In the genomic region with DNA sequence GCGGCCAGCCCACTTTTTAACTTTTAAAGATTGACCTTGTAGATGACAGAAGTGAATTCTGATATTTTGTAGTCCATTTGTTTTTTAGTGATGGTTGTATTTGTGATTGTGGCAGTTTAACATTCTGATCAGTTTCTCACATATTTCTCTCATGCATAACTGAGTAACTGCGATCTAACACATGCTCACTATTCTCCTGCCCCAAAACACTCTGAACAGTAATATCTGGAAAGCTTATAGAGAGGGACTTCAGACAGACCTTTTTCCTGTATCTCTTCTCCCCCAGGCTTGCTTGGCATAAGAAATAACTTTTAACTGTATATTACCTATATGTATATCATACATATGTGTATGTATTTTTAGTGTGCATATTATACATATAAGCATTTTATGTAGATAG, we compare ENCODE assay signal across 28 cellular contexts. TPM values are rescaled to one million over a fixed set of nuclear protein-coding genes. Genes with fewer than 3 reads are reported as not detected.
DNase-seq lines count a peak whose midpoint lies in the region; ATAC-seq, FAIRE-seq and TF ChIP-seq lines count a peak whose summit lies in the region.
"Had no signal": no experiment of that assay in that cellular context is flagged by ENCODE, and none has a peak within 500 bp of the region (broad histone marks: within the 10 kb centered on the region; RNA-seq: fewer than 3 reads in every experiment).

No MANE protein-coding gene starts in this region.

- H3K36me3 ChIP-seq in OCI-LY3 (replicated peaks; ENCODE audit: low read depth, low read length) (peaks cover 21% of the 10 kb centered on the region), GM12878 (ENCODE audit: control insufficient read depth in 2 of 2, insufficient read depth in 2 of 2, low read length in 1 of 2) (peaks cover 7% of the 10 kb centered on the region in 2 experiments), prostate gland (no peaks in the 10 kb centered on the region)
- H3K36me3 ChIP-seq: HAP-1, SJSA1 had no signal

- H3K27me3 ChIP-seq in OCI-LY3 (ENCODE audit: low read depth, low read length) (no peaks in the 10 kb centered on the region), GM12878 (replicated peaks in 1 of 2; ENCODE audit: control insufficient read depth in 2 of 2, insufficient read depth in 2 of 2, low read length in 1 of 2) (no peaks in the 10 kb centered on the region), prostate gland (replicated peaks; ENCODE audit: insufficient read depth) (no peaks in the 10 kb centered on the region)
- H3K27me3 ChIP-seq: SJSA1 had no signal

- H3K9me3 ChIP-seq in OCI-LY3 (ENCODE audit: insufficient read depth, low read length), result no peaks in the 10 kb centered on the region
- no peaks in the 10 kb centered on the region for H3K9me3 ChIP-seq in GM12878 (replicated peaks; ENCODE audit: control insufficient read depth, insufficient read depth, low read length)
- H3K9me3 ChIP-seq in prostate gland, result no peaks in the 10 kb centered on the region
- H3K9me3 ChIP-seq: Caco-2, HAP-1, SJSA1 had no signal

- FAIRE-seq in GM12878 (lab: Jason Lieb, UNC), result no peak

- WGBS in GM12878 (ENCODE audit: insufficient coverage, insufficient replicate concordance, low lambda C conversion rate, missing lambda C conversion rate), result 16% methylated on average over 2 of the region's 2 CpGs
- 97% methylated on average over 2 of the region's 2 CpGs for WGBS in prostate gland

- intact Hi-C loops in GM12878 (cut with micrococcal nuclease; ENCODE audit: unreplicated experiment), result no loop called here
- intact Hi-C loops in prostate gland (cut with DNase I), result no loop called here

- SMC1A ChIA-PET in GM12878 (lab: Charles Lee; ENCODE audit: uncharacterized antibody, unreplicated experiment), result interaction anchor here (0.6 to 3.5 kb wide), 9 partner anchors 9 to 244 kb away, joined by 3 to 25 read pairs (median 5); no protein-coding TSS in a partner anchor

- H4K20me1 ChIP-seq in OCI-LY3 (ENCODE audit: insufficient read depth, low read length), result no peaks in the 10 kb centered on the region
- H4K20me1 ChIP-seq in GM12878 (ENCODE audit: control insufficient read depth, insufficient read depth), result no peaks in the 10 kb centered on the region

- peaks cover 28% of the 10 kb centered on the region for H3K79me2 ChIP-seq in OCI-LY3 (ENCODE audit: low read length)
- H3K79me2 ChIP-seq in GM12878 (ENCODE audit: control insufficient read depth, insufficient read depth, low read length), result no peaks in the 10 kb centered on the region

- no peak for TF ChIP-seq RAD21 in GM12878 (IDR thresholded peaks at IDR 0.05; ENCODE audit: insufficient read depth, low read depth, low read length)

- H2AFZ ChIP-seq in OCI-LY3 (ENCODE audit: low read depth, low read length) (no peak overlapping the region), GM12878 (ENCODE audit: control insufficient read depth, low read depth, low read length) (no peak overlapping the region)

- H3K4me1 ChIP-seq in OCI-LY3 (ENCODE audit: low read length), result peaks cover 76% of the 10 kb centered on the region
- peaks cover 18% of the 10 kb centered on the region for H3K4me1 ChIP-seq in GM12878 (ENCODE audit: control insufficient read depth, insufficient read depth, low read length)
- H3K4me1 ChIP-seq in prostate gland (replicated peaks), result no peaks in the 10 kb centered on the region
- H3K4me1 ChIP-seq: Caco-2, HAP-1, SJSA1 had no signal

- BruUV-seq in GM12878 (replicated peaks; lab: Mats Ljungman, UMichigan), result no TSS peak

- H3K4me2 ChIP-seq in OCI-LY3 (ENCODE audit: low read length) (peak overlapping the region; percentile 72), GM12878 (ENCODE audit: control insufficient read depth, insufficient read depth) (no peak overlapping the region)
- H3K4me2 ChIP-seq: KMS-11 had no signal

- POLR2A ChIA-PET in GM10248 (lab: Yijun Ruan, JAX), result no interaction called here
- POLR2A ChIA-PET in GM12878 (lab: Charles Lee), result no interaction called here

- DNase-seq in GM10248 (ENCODE audit: extremely low spot score) (peak; percentile 33), GM10266 (ENCODE audit: extremely low spot score) (peak; percentile 11), GM12878 (ENCODE audit: low read depth, low spot score) (peak; percentile 12), DMS153 treated with DMSO at 0.1 percent for 48 hours (lab: John Stamatoyannopoulos, UW; ENCODE audit: unreplicated experiment) (no peak), prostate gland (ENCODE audit: low spot score) (no peak)
- DNase-seq in stimulated activated CD4-positive, alpha-beta T cell treated with anti-CD3 and anti-CD28 coated beads, Interleukin-4, amount 100 ng/mL, for 1 hour, result no peak
- DNase-seq: C1 segment of cervical spinal cord; Caco-2; CD4-positive, alpha-beta memory T cell; DMS79; EL; GDM1; GOT3; HFFc6; IMR-90; NCI-H1048; NCI-H1417; NCI-H1694; NCI-H2029 treated with DMSO at 0.1 percent for 48 hours; NCI-H446 treated with DMSO at 0.1 percent for 48 hours; NCI-H526; Right ventricle myocardium superior; RPMI8226 had no signal

- TF ChIP-seq POLR2A in GM12878 (IDR thresholded peaks at IDR 0.05; ENCODE audit: low read depth, low read length) (no peak), prostate gland (IDR thresholded peaks at IDR 0.05) (no peak)

- H3K4me3 ChIP-seq in OCI-LY3 (ENCODE audit: low read length), result peak overlapping the region; percentile 40
- H3K4me3 ChIP-seq in GM12878, result no peak overlapping the region
- no peak overlapping the region for H3K4me3 ChIP-seq in prostate gland
- H3K4me3 ChIP-seq: HAP-1, SJSA1 had no signal

- in situ Hi-C loops in GM12878 (cut with MboI), result loop anchor here (5.0 kb wide), 1 partner anchor 242 kb away; no protein-coding TSS in a partner anchor

- peak overlapping the region; percentile 59 for H3K9ac ChIP-seq in OCI-LY3 (ENCODE audit: low read length)
- no peak overlapping the region for H3K9ac ChIP-seq in GM12878 (ENCODE audit: control insufficient read depth, insufficient read depth, low read length)
- H3K9ac ChIP-seq: KMS-11 had no signal

- peak overlapping the region; percentile 91 for H3K27ac ChIP-seq in OCI-LY3 (ENCODE audit: low read length)
- no peak overlapping the region; the same call in 1 of the 2 replicates for H3K27ac ChIP-seq in GM12878 (ENCODE audit: control insufficient read depth, insufficient read depth)
- H3K27ac ChIP-seq in prostate gland, result no peak overlapping the region
- H3K27ac ChIP-seq: KMS-11, SJSA1 had no signal

- CTCF ChIA-PET in GM10248 (lab: Yijun Ruan, JAX) (interaction anchor here (0.8 to 1.6 kb wide), 6 partner anchors 12 to 257 kb away, joined by 3 to 5 read pairs (median 3); no protein-coding TSS in a partner anchor), GM12878 (lab: Yijun Ruan, JAX) (interaction anchor here (0.7 to 3.6 kb wide), 7 partner anchors 12 to 242 kb away, joined by 3 to 15 read pairs (median 4); no protein-coding TSS in a partner anchor)

- no peak for TF ChIP-seq EP300 in GM12878 (IDR thresholded peaks at IDR 0.05; ENCODE audit: borderline replicate concordance in 1 of 2, control insufficient read depth in 1 of 2, low read depth in 2 of 2, low read length in 2 of 2)

- RAD21 ChIA-PET in GM12878 (lab: Charles Lee; ENCODE audit: unreplicated experiment), result interaction anchor here (1.1 to 2.8 kb wide), 4 partner anchors 135 to 242 kb away, joined by 4 to 23 read pairs (median 7); no protein-coding TSS in a partner anchor

- no peak for TF ChIP-seq CTCF in GM10248 (IDR thresholded peaks at IDR 0.05; ENCODE audit: control extremely low read depth, extremely low read depth, low read depth, missing control alignments)
- no peak for TF ChIP-seq CTCF in GM10266 (IDR thresholded peaks at IDR 0.05; ENCODE audit: control insufficient read depth, insufficient read depth, low read depth, missing control alignments)
- TF ChIP-seq CTCF in OCI-LY3 (IDR thresholded peaks at IDR 0.05; ENCODE audit: low read depth, low read length), result no peak
- no peak for TF ChIP-seq CTCF in GM12878 (IDR thresholded peaks at IDR 0.05 in 2 of 3, conservative IDR thresholded peaks at IDR 0.05 in 1 of 3; ENCODE audit: control insufficient read depth in 2 of 3, extremely low read depth in 1 of 3, insufficient read depth in 1 of 3, low read depth in 3 of 3, low read length in 3 of 3)
- TF ChIP-seq CTCF in prostate gland (IDR thresholded peaks at IDR 0.05), result no peak

- peak; percentile 51 for ATAC-seq in GM12878

TF ChIP-seq in GM12878, 131 proteins besides CTCF, POLR2A, EP300 and RAD21 (continues in another document):
- no peak for TF ChIP-seq NBN (IDR thresholded peaks at IDR 0.05)
- TF ChIP-seq RBBP5 (conservative IDR thresholded peaks at IDR 0.05), result no peak
- no peak for TF ChIP-seq MAX (IDR thresholded peaks at IDR 0.05; ENCODE audit: low read depth, low read length)
- no peak for TF ChIP-seq MYB (IDR thresholded peaks at IDR 0.05; ENCODE audit: borderline replicate concordance, low read depth, low read length)
- no peak for TF ChIP-seq SREBF2 (IDR thresholded peaks at IDR 0.05; ENCODE audit: low read length)

RNA-seq across cellular contexts. Expression of gene MYO18B, which starts 37.3 kb away (rescaled TPM):
- total RNA-seq in GM12878 (2013; cell fraction: nucleolus; rRNA removed), result 16.2 and 17.4 TPM in 2 replicates
- total RNA-seq in GM12878 (2014; rRNA removed) (0.27 and 0.51 TPM in 2 replicates), GM12878 (2014; rRNA removed; fragmentation: Illumina TruSeq; extraction: Trizol) (0.14 and 0.27 TPM in 2 replicates), GM12878 (2021) (0.28 and 0.45 TPM in 2 replicates), prostate gland (1 to 10 TPM; 3.1 to 7.1 TPM)
- 0.28 TPM for polyA plus RNA-seq in GM12878 (2011; ENCODE audit: low read depth)
- polyA plus RNA-seq in GM12878 (2011; rRNA removed) (1.3 and 2.1 TPM in 2 replicates), GM12878 (2014; fragmentation: Illumina TruSeq; extraction: Trizol) (0.12 and 0.17 TPM in 2 replicates), GM12878 (2014; fragmentation: Nextera tagmentation; extraction: Ambion mirVana) (under 1 TPM in 1 of 2 experiments, not detected in 1; 0.05 TPM), GM12878 (2014; rRNA removed) (0.65 and 1.0 TPM in 2 replicates), GM12878 (2016; fragmentation: Nextera tagmentation; extraction: Ambion mirVana) (1 to 10 TPM in 1 of 2 experiments, under 1 TPM in 1; 0.59 to 1.1 TPM)
- polyA plus RNA-seq in GM12878 (2011; cell fraction: cytosol; rRNA removed), result 1.9 and 2.3 TPM in 2 replicates
- 2.5 and 2.8 TPM in 2 replicates for polyA plus RNA-seq in GM12878 (2011; cell fraction: nucleus; rRNA removed)
- 0.53 and 2.0 TPM in 2 replicates for polyA plus RNA-seq in GM12878 (2012)
- 0.88 and 2.8 TPM in 2 replicates for polyA minus RNA-seq in GM12878 (2011; rRNA and poly(A)+ RNA removed)
- 0.10 TPM in 1 of 2 replicates, not detected in the other for polyA minus RNA-seq in GM12878 (2011; cell fraction: cytosol; rRNA and poly(A)+ RNA removed)
- polyA minus RNA-seq in GM12878 (2011; cell fraction: nucleus; rRNA and poly(A)+ RNA removed), result 1.2 and 1.5 TPM in 2 replicates
- total RNA-seq: A673 had no signal
- polyA plus RNA-seq: IMR-90 had no signal

Comparison
In these comparisons a context has a peak if more than half of its experiments do, and no peak if none do; other contexts are left out.
1. DNase-seq: peak in GM10248 (single experiment), GM10266 (single experiment) and GM12878 (single experiment); none in stimulated activated CD4-positive, alpha-beta T cell treated with anti-CD3 and anti-CD28 coated beads, Interleukin-4, amount 100 ng/mL, for 1 hour (single experiment), DMS153 treated with DMSO at 0.1 percent for 48 hours (single experiment) and prostate gland (single experiment).